Comparison of ENCODE assay signal across 8 cellular contexts in the genomic region with DNA sequence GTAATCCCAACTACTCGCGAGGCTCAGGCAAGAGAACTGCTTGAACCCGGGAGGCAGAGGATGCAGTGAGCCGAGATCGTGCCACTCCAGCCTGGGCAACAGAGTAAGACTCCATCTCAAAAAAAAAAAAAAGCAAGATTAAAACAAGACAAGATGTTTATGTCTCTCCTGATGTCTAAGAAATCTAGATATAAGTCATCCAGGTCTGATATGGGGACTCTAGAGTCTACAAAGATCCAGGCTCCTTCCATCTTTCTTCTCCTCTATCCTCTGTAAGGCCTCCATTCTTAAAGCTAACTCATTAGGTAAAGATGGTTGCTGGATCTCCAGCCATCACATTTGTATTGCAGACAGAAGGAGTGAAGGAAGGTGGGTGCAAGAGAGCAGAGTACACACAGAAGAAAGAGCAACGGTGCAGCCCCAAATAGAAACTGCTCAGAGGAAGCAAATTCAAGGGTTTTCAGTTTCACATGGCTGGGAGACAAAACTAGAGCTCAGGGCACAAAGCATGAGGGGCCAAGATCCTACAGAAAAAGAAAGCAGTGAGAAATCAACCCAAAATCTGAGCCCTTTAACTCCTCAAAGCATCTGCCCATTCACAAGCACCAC. TPM values are rescaled to one million over a fixed set of nuclear protein-coding genes. Genes with fewer than 3 reads are reported as not detected.
DNase-seq lines count a peak whose midpoint lies in the region; ATAC-seq lines count a peak whose summit lies in the region.

No MANE protein-coding gene starts in this region.

- POLR2A ChIA-PET in naive thymus-derived CD8-positive, alpha-beta T cell (lab: Charles Lee): no interaction called here

- H3K4me3 Mint-ChIP-seq in naive thymus-derived CD8-positive, alpha-beta T cell: peak overlapping the region in 2 of 10 donors; percentile 17 to 19

- peaks cover 13 to 61% (median 23%) of the 10 kb centered on the region in 4 donors for H3K4me1 Mint-ChIP-seq in naive thymus-derived CD8-positive, alpha-beta T cell

- peaks cover 0 to 13% (median 0%) of the 10 kb centered on the region in 9 donors for H3K9me3 Mint-ChIP-seq in naive thymus-derived CD8-positive, alpha-beta T cell

- peak; percentile 37 for DNase-seq in SIG-M5 treated with dmso at 0.1 percent for 504 hours (lab: John Stamatoyannopoulos, UW; ENCODE audit: unreplicated experiment)
- DNase-seq in SIG-M5 (lab: John Stamatoyannopoulos, UW): no peak
- DNase-seq in naive thymus-derived CD8-positive, alpha-beta T cell: no peak
- DNase-seq in stimulated activated naive CD4-positive, alpha-beta T cell (lab: John Stamatoyannopoulos, UW): no peak
- no peak for DNase-seq in SHP77 (lab: John Stamatoyannopoulos, UW)
- DNase-seq in inferior parietal cortex (ENCODE audit: extremely low spot score): no peak

- ATAC-seq in GM21786 (IDR thresholded peaks at IDR 0.05; ENCODE audit: unreplicated experiment) (peak; percentile 88), HG03558 (IDR thresholded peaks at IDR 0.05; ENCODE audit: extremely low read depth, unreplicated experiment) (peak; percentile 45)
- no peak for ATAC-seq in naive thymus-derived CD8-positive, alpha-beta T cell

- peak overlapping the region in 6 of 10 donors; percentile 13 to 64 (median 54) for H3K27ac Mint-ChIP-seq in naive thymus-derived CD8-positive, alpha-beta T cell

- peaks cover 0 to 5% (median 5%) of the 10 kb centered on the region in 3 donors for H3K36me3 Mint-ChIP-seq in naive thymus-derived CD8-positive, alpha-beta T cell

- H3K27me3 Mint-ChIP-seq in naive thymus-derived CD8-positive, alpha-beta T cell: no peaks in the 10 kb centered on the region

RNA-seq across cellular contexts. Expression of a gene that starts 57.6 kb away (rescaled TPM):
- total RNA-seq in naive thymus-derived CD8-positive, alpha-beta T cell: 1 to 10 TPM; 6.9 to 7.9 TPM
- polyA plus RNA-seq in naive thymus-derived CD8-positive, alpha-beta T cell: 1 to 10 TPM; 2.3 to 5.4 (median 4.2) TPM

Comparison
In these comparisons a context has a peak if more than half of its experiments do, and no peak if none do; other contexts are left out.
1. ATAC-seq: peak in GM21786 (single experiment) and HG03558 (single experiment); none in naive thymus-derived CD8-positive, alpha-beta T cell (0 of 2).